Comparison of ENCODE assay signal across 8 cellular contexts in genomic region chr17:43908111-43908721, GRCh38. TPM values are rescaled to one million over a fixed set of nuclear protein-coding genes. Genes with fewer than 3 reads are reported as not detected.
DNase-seq lines count a peak whose midpoint lies in the region; ATAC-seq and TF ChIP-seq lines count a peak whose summit lies in the region.

No MANE protein-coding gene starts in this region.

- H3K4me3 ChIP-seq in epithelial cell of esophagus (ENCODE audit: low read length) (no peak overlapping the region), mucosa of descending colon (no peak overlapping the region)

- no peaks in the 10 kb centered on the region for H3K36me3 ChIP-seq in mucosa of descending colon (ENCODE audit: low read depth)

- peak overlapping the region; percentile 91 to 95 for H3K4me3 Mint-ChIP-seq in stimulated activated naive CD8-positive, alpha-beta T cell treated with anti-CD3 and anti-CD28 coated beads, Interleukin-15, amount 100 ng/mL, for 72 hours

- no peaks in the 10 kb centered on the region for H3K9me3 ChIP-seq in mucosa of descending colon

- ATAC-seq in mucosa of descending colon (peak; percentile 70), GM18861 (IDR thresholded peaks at IDR 0.05; ENCODE audit: unreplicated experiment) (no peak)
- peak; percentile 66 for ATAC-seq in stimulated activated naive CD8-positive, alpha-beta T cell treated with anti-CD3 and anti-CD28 coated beads, Interleukin-15, amount 100 ng/mL, for 72 hours

- DNase-seq in G401 (ENCODE audit: low spot score) (peak; percentile 91), NCI-H524 (lab: John Stamatoyannopoulos, UW) (peak; percentile 62 to 88), activated T-cell treated with anti-CD3 and anti-CD28 coated beads for 48 hours (ENCODE audit: low read depth) (peak; percentile 25), epithelial cell of esophagus (ENCODE audit: low read depth) (peak; percentile 54), mucosa of descending colon (peak in 2 of 3 donors; percentile 63 to 69), T1000 (lab: John Stamatoyannopoulos, UW) (no peak)
- peak; percentile 61 to 68 for DNase-seq in stimulated activated naive CD8-positive, alpha-beta T cell treated with anti-CD3 and anti-CD28 coated beads, Interleukin-15, amount 100 ng/mL, for 72 hours

- intact Hi-C loops in mucosa of descending colon (cut with DNase I, micrococcal nuclease): no loop called here

- H3K9me3 Mint-ChIP-seq in stimulated activated naive CD8-positive, alpha-beta T cell treated with anti-CD3 and anti-CD28 coated beads, Interleukin-15, amount 100 ng/mL, for 72 hours: no peaks in the 10 kb centered on the region

- TF ChIP-seq CTCF in epithelial cell of esophagus (IDR thresholded peaks at IDR 0.05; ENCODE audit: insufficient read depth, low read depth, low read length, missing control alignments) (no peak), mucosa of descending colon (IDR thresholded peaks at IDR 0.05) (no peak)

- H3K27ac Mint-ChIP-seq in stimulated activated naive CD8-positive, alpha-beta T cell treated with anti-CD3 and anti-CD28 coated beads, Interleukin-15, amount 100 ng/mL, for 72 hours: no peak overlapping the region

- peaks cover 17% of the 10 kb centered on the region for H3K27me3 Mint-ChIP-seq in stimulated activated naive CD8-positive, alpha-beta T cell treated with anti-CD3 and anti-CD28 coated beads, Interleukin-15, amount 100 ng/mL, for 72 hours

- in situ Hi-C loops in G401 (cut with HindIII; ENCODE audit: low sequenced_read_pairs): no loop called here

- H3K4me1 Mint-ChIP-seq in stimulated activated naive CD8-positive, alpha-beta T cell treated with anti-CD3 and anti-CD28 coated beads, Interleukin-15, amount 100 ng/mL, for 72 hours: peaks cover 16% of the 10 kb centered on the region

- H3K4me1 ChIP-seq in mucosa of descending colon (ENCODE audit: low read depth): peaks cover 9% of the 10 kb centered on the region

RNA-seq across cellular contexts. Expression of gene MPP2, which starts 0.9 kb away (rescaled TPM):
- total RNA-seq in G401 (2014; rRNA removed; shearing (Covaris generic)): 58.8 and 82.5 TPM in 2 replicates
- 10 to 100 TPM in 1 of 3 donors, 1 to 10 TPM in 1, under 1 TPM in 1; 0.55 to 13.2 (median 1.1) TPM for total RNA-seq in mucosa of descending colon

RNA-seq across cellular contexts. Expression of gene PPY, which starts 34.1 kb away (rescaled TPM):
- not detected in 2 replicates for total RNA-seq in G401 (2014; rRNA removed; shearing (Covaris generic))
- 1 to 10 TPM in 1 of 3 donors, not detected in 2; 1.5 TPM for total RNA-seq in mucosa of descending colon

RNA-seq across cellular contexts. Expression of gene PYY, which starts 45.5 kb away (rescaled TPM):
- total RNA-seq in G401 (2014; rRNA removed; shearing (Covaris generic)): not detected in 2 replicates
- 100 to 1,000 TPM in 1 of 3 donors, 10 to 100 TPM in 2; 22.0 to 141 (median 55.4) TPM for total RNA-seq in mucosa of descending colon

Comparison
In these comparisons a context has a peak if more than half of its experiments do, and no peak if none do; other contexts are left out.
1. RNA of gene PYY, which starts 45.5 kb away (total RNA-seq): 22.0 to 141 TPM in mucosa of descending colon; not detected in G401; every median in the first group is over 10 times any median in the second.